Comparison of ENCODE assay signal across 8 cellular contexts in the genomic region with DNA sequence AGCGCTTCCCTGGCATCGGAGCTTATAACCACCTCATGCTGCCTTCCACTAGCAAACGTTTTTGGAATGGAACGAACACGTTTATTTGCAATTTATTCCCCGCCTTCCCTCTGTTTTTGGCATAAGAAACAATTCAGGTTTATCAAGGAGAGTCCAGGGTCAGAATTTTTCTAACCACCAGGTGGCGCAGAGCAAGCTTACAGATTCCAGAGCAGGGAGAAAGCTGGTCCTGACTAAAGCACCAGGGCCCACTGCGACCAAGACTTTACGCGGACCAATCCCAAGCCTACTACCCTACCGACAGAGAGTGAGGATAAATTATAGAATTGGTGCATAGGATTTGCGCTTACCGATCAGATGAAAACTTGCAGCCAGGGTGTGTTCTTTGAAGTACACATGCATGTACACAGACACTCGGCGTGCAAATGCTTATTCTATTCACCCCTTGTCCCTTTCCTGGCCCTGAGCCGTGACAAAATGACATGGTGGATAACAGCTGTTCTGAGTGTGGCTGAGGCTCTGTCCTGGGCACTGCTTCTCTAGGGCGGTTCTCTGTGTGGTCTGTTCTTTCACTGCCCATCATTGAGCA. TPM values are rescaled to one million over a fixed set of nuclear protein-coding genes. Genes with fewer than 3 reads are reported as not detected.
DNase-seq lines count a peak whose midpoint lies in the region; ATAC-seq, FAIRE-seq and TF ChIP-seq lines count a peak whose summit lies in the region.

No MANE protein-coding gene starts in this region.

- H3K4me1 ChIP-seq in HUES6 (ENCODE audit: control insufficient read depth, insufficient read depth, low read length) (peaks cover 5% of the 10 kb centered on the region; the same call in 1 of the 2 replicates), neutrophil (ENCODE audit: control insufficient read depth in 1 of 2, insufficient read depth in 1 of 2, low read depth in 1 of 2, low read length in 1 of 2) (peaks cover 12 to 15% of the 10 kb centered on the region in 2 experiments), thymus (ENCODE audit: control insufficient read depth, insufficient read depth, low read length) (no peaks in the 10 kb centered on the region)

- no peak for FAIRE-seq in frontal cortex (lab: Jason Lieb, UNC)

- H3K36me3 ChIP-seq in HUES6 (ENCODE audit: control insufficient read depth, insufficient read depth, low read length) = peaks cover 27% of the 10 kb centered on the region
- H3K36me3 ChIP-seq in neutrophil = peaks cover 21% of the 10 kb centered on the region
- H3K36me3 ChIP-seq in thymus (ENCODE audit: control insufficient read depth, insufficient read depth) = peaks cover 26% of the 10 kb centered on the region

- no peaks in the 10 kb centered on the region for H3K27me3 ChIP-seq in HUES6 (ENCODE audit: control insufficient read depth, insufficient read depth, low read length)
- no peaks in the 10 kb centered on the region for H3K27me3 ChIP-seq in neutrophil
- H3K27me3 ChIP-seq in thymus (ENCODE audit: control insufficient read depth, insufficient read depth) = no peaks in the 10 kb centered on the region

- H3K4me3 ChIP-seq in HUES6 (ENCODE audit: low read depth, low read length) = peak overlapping the region; percentile 36; the same call in 1 of the 2 replicates
- H3K4me3 ChIP-seq in neutrophil (ENCODE audit: low read depth in 1 of 2, low read length in 1 of 2) = peak overlapping the region; percentile 39 to 47
- peak overlapping the region; percentile 16 for H3K4me3 ChIP-seq in thymus (ENCODE audit: low read length)

- peak; percentile 54 for ATAC-seq in GM18867 (IDR thresholded peaks at IDR 0.05; ENCODE audit: unreplicated experiment)

- DNase-seq in AG08395 (ENCODE audit: low spot score) = peak; percentile 86
- peak; percentile 86 for DNase-seq in OCI-M1 (lab: John Stamatoyannopoulos, UW)
- DNase-seq in activated effector memory CD4-positive, alpha-beta T cell treated with anti-CD3 and anti-CD28 coated beads, Interleukin-2, amount 50 U/mL, for 16 hours = peak; percentile 78
- DNase-seq in frontal cortex (ENCODE audit: low spot score in 2 of 2) = peak; percentile 35 to 65

- H3K9me3 ChIP-seq in HUES6 (ENCODE audit: control insufficient read depth, insufficient read depth, low read depth, low read length) (peaks cover 11% of the 10 kb centered on the region; the same call in 1 of the 2 replicates), neutrophil (no peaks in the 10 kb centered on the region), thymus (ENCODE audit: control insufficient read depth) (no peaks in the 10 kb centered on the region)

- peak; percentile 75 for TF ChIP-seq CTCF in neutrophil (IDR thresholded peaks at IDR 0.05)

- 42% methylated on average over 17 of the region's 17 CpGs for WGBS in thymus

- H3K9ac ChIP-seq in HUES6 (ENCODE audit: low read length) = no peak overlapping the region

- no peak overlapping the region for H3K27ac ChIP-seq in HUES6 (ENCODE audit: low read depth, low read length)
- H3K27ac ChIP-seq in neutrophil = peak overlapping the region; percentile 5
- H3K27ac ChIP-seq in thymus (ENCODE audit: low read depth) = no peak overlapping the region

RNA-seq across cellular contexts. Expression of gene NAPG, which starts 34.7 kb away (rescaled TPM):
- total RNA-seq in frontal cortex = 107 TPM
- 18.9 TPM for polyA plus RNA-seq in thymus
